Comparison of ENCODE assay signal across 22 cellular contexts in the genomic region with DNA sequence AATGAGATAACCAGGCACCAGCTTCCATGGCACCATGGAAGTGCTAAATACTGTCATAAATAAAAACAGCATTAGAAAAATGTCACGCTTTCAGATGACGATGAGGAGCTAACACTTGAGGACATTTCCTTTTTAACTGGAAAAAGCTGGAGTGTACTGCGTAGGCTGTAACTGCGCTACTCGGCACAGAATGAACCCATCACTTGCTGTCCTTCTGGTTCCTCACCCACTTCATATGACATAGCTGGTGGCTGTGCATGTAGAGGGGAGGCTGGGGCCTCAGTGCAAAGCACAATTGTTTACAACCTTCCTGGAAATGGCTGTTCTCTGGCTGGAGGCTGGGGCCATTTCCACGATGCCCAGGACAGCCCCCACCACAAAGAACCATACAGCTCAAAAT. TPM values are rescaled to one million over a fixed set of nuclear protein-coding genes. Genes with fewer than 3 reads are reported as not detected.
A peak's percentile ranks its signal among the peaks of the same experiment; 100 is the strongest.
DNase-seq lines count a peak whose midpoint lies in the region; ATAC-seq and TF ChIP-seq lines count a peak whose summit lies in the region.
"Had no signal": no experiment of that assay in that cellular context is flagged by ENCODE, and none has a peak within 500 bp of the region (broad histone marks: within the 10 kb centered on the region; RNA-seq: fewer than 3 reads in every experiment).

No MANE protein-coding gene starts in this region.

- peak overlapping the region in 1 of 2 experiments; percentile 34 for H3K18ac ChIP-seq in mesenchymal stem cell (ENCODE audit: low read depth in 1 of 2, low read length in 2 of 2)

- H4K91ac ChIP-seq in mesenchymal stem cell (ENCODE audit: low read length) = no peak overlapping the region

- ATAC-seq in GM21423 (IDR thresholded peaks at IDR 0.05; ENCODE audit: unreplicated experiment) (no peak), HG03139 (IDR thresholded peaks at IDR 0.05; ENCODE audit: unreplicated experiment) (no peak)
- ATAC-seq: CD8-positive, alpha-beta T cell; HepG2 had no signal

- no peak for TF ChIP-seq CTCF in spleen (IDR thresholded peaks at IDR 0.05 in 8 of 11, conservative IDR thresholded peaks at IDR 0.05 in 3 of 11)

- no peak overlapping the region for H4K8ac ChIP-seq in mesenchymal stem cell (ENCODE audit: low read length)

- peaks cover 27% of the 10 kb centered on the region for H3K4me1 ChIP-seq in SJSA1 (replicated peaks)
- peaks cover 12% of the 10 kb centered on the region for H3K4me1 ChIP-seq in mesenchymal stem cell (ENCODE audit: control insufficient read depth, insufficient read depth, low read depth, low read length)
- peaks cover 0 to 3% (median 0%) of the 10 kb centered on the region in 6 donors for H3K4me1 ChIP-seq in spleen
- H3K4me1 ChIP-seq: A549, Caco-2 had no signal

- H3K27me3 ChIP-seq in SJSA1 (replicated peaks) (no peaks in the 10 kb centered on the region), mesenchymal stem cell (ENCODE audit: control insufficient read depth in 1 of 2, insufficient read depth in 1 of 2, low read length in 2 of 2) (no peaks in the 10 kb centered on the region), spleen (replicated peaks in 1 of 7) (no peaks in the 10 kb centered on the region)

- H3K4me2 ChIP-seq in mesenchymal stem cell (ENCODE audit: low read length, poor library complexity, severe bottlenecking) = no peak overlapping the region
- H3K4me2 ChIP-seq: A549 had no signal

- H2BK12ac ChIP-seq in mesenchymal stem cell (ENCODE audit: low read length in 2 of 2) = no peak overlapping the region

- DNase-seq in Ammon's horn (ENCODE audit: low spot score) (peak; percentile 63), SJSA1 (ENCODE audit: low read depth in 1 of 2, low spot score in 2 of 2) (no peak), mesenchymal stem cell (no peak), spleen (no peak), NCI-H1048 (lab: John Stamatoyannopoulos, UW) (no peak)
- DNase-seq: Caco-2; CD8-positive, alpha-beta T cell; GF-D8; H7; KBM-7; MV-4-11; NCI-H1105 treated with DMSO at 0.1 percent for 48 hours; NCI-H1930; NCI-H2107; NCI-H446; Right ventricle myocardium superior; RPMI8226 had no signal

- H2AK5ac ChIP-seq in mesenchymal stem cell (ENCODE audit: low read length, severe bottlenecking) = peak overlapping the region; percentile 69

- H2AFZ ChIP-seq in mesenchymal stem cell (ENCODE audit: low read depth, low read length) = no peak overlapping the region

- 78% methylated on average over 5 of the region's 6 CpGs for WGBS in mesenchymal stem cell
- WGBS in spleen, 5 donors = 79 to 91% (median 80%) methylated on average over 6 of the region's 6 CpGs

- no peak for TF ChIP-seq POLR2A in spleen (IDR thresholded peaks at IDR 0.05)

- H3K4me3 ChIP-seq in SJSA1 (no peak overlapping the region), mesenchymal stem cell (ENCODE audit: insufficient read depth in 1 of 2, low read depth in 1 of 2, low read length in 2 of 2) (no peak overlapping the region), spleen (no peak overlapping the region)
- H3K4me3 ChIP-seq: A549 had no signal

- H3K79me1 ChIP-seq in mesenchymal stem cell (replicated peaks; ENCODE audit: low read length, poor library complexity, severe bottlenecking) = peaks cover 6% of the 10 kb centered on the region

- H3K23ac ChIP-seq in mesenchymal stem cell (ENCODE audit: low read length in 2 of 2) = no peak overlapping the region

- no peak overlapping the region for H2BK15ac ChIP-seq in mesenchymal stem cell (ENCODE audit: low read depth, poor library complexity, severe bottlenecking)

- H3K27ac ChIP-seq in SJSA1 (peak overlapping the region; percentile 62), mesenchymal stem cell (ENCODE audit: low read length, poor library complexity, severe bottlenecking) (no peak overlapping the region), spleen (peak overlapping the region in 6 of 8 donors; percentile 42 to 70 (median 55))
- H3K27ac ChIP-seq: A549, C4-2B had no signal

- intact Hi-C loops in spleen (cut with DNase I; ENCODE audit: low total_unique reads) = no loop called here

- H2BK5ac ChIP-seq in mesenchymal stem cell (ENCODE audit: low read depth, low read length, poor library complexity, severe bottlenecking) = no peak overlapping the region

- H3K14ac ChIP-seq in mesenchymal stem cell (ENCODE audit: low read length in 2 of 2) = no peak overlapping the region

- H3K9ac ChIP-seq in mesenchymal stem cell (ENCODE audit: low read length) = no peak overlapping the region

- no peak overlapping the region for H2BK120ac ChIP-seq in mesenchymal stem cell (ENCODE audit: low read depth, low read length)

- H3K36me3 ChIP-seq in SJSA1 (no peaks in the 10 kb centered on the region), mesenchymal stem cell (ENCODE audit: control insufficient read depth in 1 of 2, insufficient read depth in 2 of 2, low read depth in 1 of 2, low read length in 2 of 2) (peaks cover 8 to 46% of the 10 kb centered on the region in 2 experiments), spleen (peaks cover 0 to 2% (median 0%) of the 10 kb centered on the region in 6 donors)

- H3K9me3 ChIP-seq in SJSA1 (replicated peaks) = no peaks in the 10 kb centered on the region
- no peaks in the 10 kb centered on the region for H3K9me3 ChIP-seq in mesenchymal stem cell (ENCODE audit: control insufficient read depth, low read length)
- no peaks in the 10 kb centered on the region for H3K9me3 ChIP-seq in spleen
- H3K9me3 ChIP-seq: A549, Caco-2 had no signal

- H3K4ac ChIP-seq in mesenchymal stem cell (ENCODE audit: low read depth in 1 of 2, low read length in 2 of 2) = no peak overlapping the region

RNA-seq across cellular contexts. Expression of a gene that starts 55.7 kb away (rescaled TPM):
- total RNA-seq in SJSA1 (2014; rRNA removed; shearing (Covaris generic)) = 40.2 and 46.6 TPM in 2 replicates
- polyA plus RNA-seq in mesenchymal stem cell (2013, experiment 1 of 2) = 33.9 TPM
- polyA plus RNA-seq in mesenchymal stem cell (2013, experiment 2 of 2) = 34.1 TPM
- 10 to 100 TPM; 18.8 to 37.9 (median 24.1) TPM for total RNA-seq in spleen
- polyA plus RNA-seq in spleen = 10 to 100 TPM; 34.3 to 42.6 (median 40.9) TPM
